Comparison of ENCODE assay signal across 1 cellular context in genomic region chr5:173727839-173728778, GRCh38.
TF ChIP-seq lines count a peak whose summit lies in the region.

No MANE protein-coding gene starts in this region.

TF ChIP-seq in H1, 55 proteins besides CTCF, POLR2A, EP300 and RAD21:
- no peak for TF ChIP-seq NANOG (IDR thresholded peaks at IDR 0.05; ENCODE audit: insufficient read depth, low read depth, low read length, poor library complexity, severe bottlenecking)
- TF ChIP-seq SP4 (IDR thresholded peaks at IDR 0.05; ENCODE audit: low read length), result no peak
- no peak for TF ChIP-seq BCL11A (IDR thresholded peaks at IDR 0.05; ENCODE audit: low read depth in 2 of 2, low read length in 2 of 2)
- TF ChIP-seq TAF1 (IDR thresholded peaks at IDR 0.05; ENCODE audit: low read depth, low read length), result no peak
- TF ChIP-seq RFX5 (IDR thresholded peaks at IDR 0.05; ENCODE audit: borderline replicate concordance, low read depth, low read length), result no peak
- TF ChIP-seq TBP (IDR thresholded peaks at IDR 0.05; ENCODE audit: low read depth, low read length), result no peak
- TF ChIP-seq E2F6 (IDR thresholded peaks at IDR 0.05), result no peak
- no peak for TF ChIP-seq RXRA (IDR thresholded peaks at IDR 0.05; ENCODE audit: insufficient read depth, low read depth, low read length)
- no peak for TF ChIP-seq SAP30 (IDR thresholded peaks at IDR 0.05; ENCODE audit: insufficient read depth, insufficient replicate concordance, low read length)
- TF ChIP-seq CHD2 (IDR thresholded peaks at IDR 0.05; ENCODE audit: low read length), result no peak
- no peak for TF ChIP-seq EGR1 (IDR thresholded peaks at IDR 0.05; ENCODE audit: borderline replicate concordance, low read depth, low read length)
- TF ChIP-seq CBX8 (IDR thresholded peaks at IDR 0.05; ENCODE audit: borderline replicate concordance, low read depth, low read length), result no peak
- TF ChIP-seq KDM1A (IDR thresholded peaks at IDR 0.05; ENCODE audit: borderline replicate concordance, low read length), result no peak
- TF ChIP-seq ZNF274 (IDR thresholded peaks at IDR 0.05; ENCODE audit: borderline replicate concordance, extremely low read depth, low read length), result no peak
- TF ChIP-seq, protein P1, sequence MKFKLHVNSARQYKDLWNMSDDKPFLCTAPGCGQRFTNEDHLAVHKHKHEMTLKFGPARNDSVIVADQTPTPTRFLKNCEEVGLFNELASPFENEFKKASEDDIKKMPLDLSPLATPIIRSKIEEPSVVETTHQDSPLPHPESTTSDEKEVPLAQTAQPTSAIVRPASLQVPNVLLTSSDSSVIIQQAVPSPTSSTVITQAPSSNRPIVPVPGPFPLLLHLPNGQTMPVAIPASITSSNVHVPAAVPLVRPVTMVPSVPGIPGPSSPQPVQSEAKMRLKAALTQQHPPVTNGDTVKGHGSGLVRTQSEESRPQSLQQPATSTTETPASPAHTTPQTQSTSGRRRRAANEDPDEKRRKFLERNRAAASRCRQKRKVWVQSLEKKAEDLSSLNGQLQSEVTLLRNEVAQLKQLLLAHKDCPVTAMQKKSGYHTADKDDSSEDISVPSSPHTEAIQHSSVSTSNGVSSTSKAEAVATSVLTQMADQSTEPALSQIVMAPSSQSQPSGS (IDR thresholded peaks at IDR 0.05; ENCODE audit: low read length), result no peak
TF ChIP-seq in H1: peak in this region for 0.
